In the genomic region with DNA sequence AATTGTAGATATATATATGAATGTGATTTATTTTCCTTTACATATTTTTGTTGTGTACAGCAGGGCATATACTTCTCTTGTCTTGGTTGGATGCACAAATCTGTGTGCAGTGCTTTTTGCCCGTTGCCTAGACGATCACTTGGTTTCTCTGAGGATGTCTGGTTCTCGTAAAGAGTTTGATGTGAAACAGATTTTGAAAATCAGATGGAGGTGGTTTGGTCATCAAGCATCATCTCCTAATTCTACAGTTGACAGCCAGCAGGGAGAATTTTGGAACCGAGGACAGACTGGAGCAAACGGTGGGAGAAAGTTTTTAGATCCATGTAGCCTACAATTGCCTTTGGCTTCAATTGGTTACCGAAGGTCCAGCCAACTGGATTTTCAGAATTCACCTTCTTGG, we compare ENCODE assay signal across 1 cellular context.
TF ChIP-seq lines count a peak whose summit lies in the region.

No MANE protein-coding gene starts in this region.

TF ChIP-seq in IMR-90, 13 proteins besides CTCF, POLR2A, EP300 and RAD21:
- TF ChIP-seq NFE2L2 (IDR thresholded peaks at IDR 0.05; ENCODE audit: low read depth, low read length): no peak
- no peak for TF ChIP-seq FOS (IDR thresholded peaks at IDR 0.05; ENCODE audit: low read depth, low read length)
- no peak for TF ChIP-seq MAFK (IDR thresholded peaks at IDR 0.05; ENCODE audit: low read depth, low read length)
- TF ChIP-seq ELK1 (IDR thresholded peaks at IDR 0.05; ENCODE audit: borderline replicate concordance, low read depth, low read length): no peak
- TF ChIP-seq CHD1 (IDR thresholded peaks at IDR 0.05; ENCODE audit: low read depth, low read length): no peak
TF ChIP-seq in IMR-90: peak in this region for 0.
